Comparison of ENCODE assay signal across 1 cellular context in genomic region chr7:1675673-1676549, GRCh38.
TF ChIP-seq lines count a peak whose summit lies in the region.

No MANE protein-coding gene starts in this region.

TF ChIP-seq in HepG2, 621 proteins besides CTCF, POLR2A, EP300 and RAD21:
- no peak for TF ChIP-seq ZBTB39 (CRISPR knock-in tag; IDR thresholded peaks at IDR 0.05)
- TF ChIP-seq TGIF2 (CRISPR knock-in tag; IDR thresholded peaks at IDR 0.05): no peak
- TF ChIP-seq ZNF710 (CRISPR knock-in tag; IDR thresholded peaks at IDR 0.05; ENCODE audit: borderline replicate concordance): no peak
- TF ChIP-seq CREB3 (CRISPR knock-in tag; IDR thresholded peaks at IDR 0.05): no peak
- no peak for TF ChIP-seq TP53 (CRISPR knock-in tag; conservative IDR thresholded peaks at IDR 0.05)
- TF ChIP-seq HMG20B (CRISPR knock-in tag; conservative IDR thresholded peaks at IDR 0.05): no peak
- TF ChIP-seq ZBTB8A (CRISPR knock-in tag; IDR thresholded peaks at IDR 0.05; ENCODE audit: borderline replicate concordance, low read depth): no peak
- no peak for TF ChIP-seq MED8 (CRISPR knock-in tag; IDR thresholded peaks at IDR 0.05; ENCODE audit: insufficient replicate concordance)
